18 cellular contexts compared by ENCODE assay signal in the genomic region with DNA sequence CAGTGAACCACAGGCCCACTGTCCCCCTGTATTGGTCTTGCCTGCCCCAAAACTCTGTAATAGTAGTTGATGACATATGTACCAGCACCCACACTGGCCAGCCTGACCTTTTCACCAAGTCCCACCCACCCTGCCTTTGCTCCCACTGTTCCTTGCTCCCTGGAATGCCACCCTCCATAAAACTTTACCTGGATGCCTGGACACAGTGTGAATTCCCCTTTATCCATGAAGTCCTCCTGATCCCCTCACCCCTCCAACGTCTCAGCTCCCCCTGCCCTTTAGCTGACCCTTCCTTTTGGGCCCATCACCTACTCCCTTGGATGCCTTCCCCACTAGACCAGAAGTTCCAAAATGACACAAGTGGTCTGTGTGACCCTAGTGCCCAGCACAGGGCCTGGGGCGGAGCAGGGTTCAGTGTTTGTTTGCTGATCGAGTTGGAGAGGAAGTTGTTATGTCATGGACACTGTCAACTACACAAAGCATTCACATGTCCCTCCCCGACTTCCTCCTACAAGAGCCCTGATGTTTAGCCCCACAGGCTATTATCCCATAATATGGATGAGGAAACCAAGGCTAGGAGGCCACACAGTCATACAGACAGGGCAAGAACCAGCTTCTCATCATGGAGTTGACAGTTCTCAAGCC. TPM values are rescaled to one million over a fixed set of nuclear protein-coding genes. Genes with fewer than 3 reads are reported as not detected.
"Had no signal": no experiment of that assay in that cellular context is flagged by ENCODE, and none has a peak within 500 bp of the region (broad histone marks: within the 10 kb centered on the region; RNA-seq: fewer than 3 reads in every experiment).

No MANE protein-coding gene starts in this region.

- H3K36me3 ChIP-seq: esophagus squamous epithelium, left ventricle myocardium inferior, neural progenitor cell, pancreas, thoracic aorta had no signal

- H3K27ac Mint-ChIP-seq: activated CD4-positive, alpha-beta memory T cell treated with anti-CD3 and anti-CD28 coated beads for 36 hours; activated T-helper 1 cell treated with anti-CD3 and anti-CD28 coated beads, Interleukin-12 subunit alpha, Interleukin-12 subunit beta, Interleukin-2, Interleukin-4 antibody, amounts not matched to agents 30 ng/mL and 10 ng/mL and 1 ng/mL, durations not matched to agents 14 hours and 24 hours and 36 hours; neural progenitor cell had no signal

- H3K9ac ChIP-seq: neural progenitor cell had no signal

- DNase-seq: activated CD4-positive, alpha-beta memory T cell treated with anti-CD3 and anti-CD28 coated beads for 36 hours; activated CD4-positive, alpha-beta T cell treated with anti-CD3 and anti-CD28 coated beads for 1 hour; activated naive CD4-positive, alpha-beta T cell treated with Interleukin-2 at 50 U/mL for 16 hours; dorsolateral prefrontal cortex; esophagus squamous epithelium; foreskin fibroblast; glutamatergic neuron; left ventricle myocardium inferior; mesenchymal stem cell; pancreas; stomach; T-helper 9 cell had no signal

- H3K4me3 ChIP-seq: body of pancreas, dorsolateral prefrontal cortex, esophagus squamous epithelium, left ventricle myocardium inferior, neural progenitor cell, pancreas, stomach, thoracic aorta had no signal

- H3K27me3 ChIP-seq: body of pancreas, neural progenitor cell, pancreas, stomach had no signal

- H3K9me3 ChIP-seq: body of pancreas, esophagus squamous epithelium, left ventricle myocardium inferior, pancreas, stomach, thoracic aorta had no signal

- H3K27ac ChIP-seq: body of pancreas, dorsolateral prefrontal cortex, esophagus squamous epithelium, left ventricle myocardium inferior, neural progenitor cell, pancreas, stomach, thoracic aorta had no signal

- H3K4me3 Mint-ChIP-seq: activated CD4-positive, alpha-beta memory T cell treated with anti-CD3 and anti-CD28 coated beads for 36 hours; activated T-helper 1 cell treated with anti-CD3 and anti-CD28 coated beads, Interleukin-12 subunit alpha, Interleukin-12 subunit beta, Interleukin-2, Interleukin-4 antibody, amounts not matched to agents 30 ng/mL and 10 ng/mL and 1 ng/mL, durations not matched to agents 14 hours and 24 hours and 36 hours; neural progenitor cell had no signal

- ATAC-seq: body of pancreas had no signal

- H3K4me1 ChIP-seq: esophagus squamous epithelium, neural progenitor cell, pancreas had no signal

- H3K36me3 Mint-ChIP-seq: activated CD4-positive, alpha-beta memory T cell treated with anti-CD3 and anti-CD28 coated beads for 36 hours had no signal

- H3K9me3 Mint-ChIP-seq: activated CD4-positive, alpha-beta memory T cell treated with anti-CD3 and anti-CD28 coated beads for 36 hours; activated T-helper 1 cell treated with anti-CD3 and anti-CD28 coated beads, Interleukin-12 subunit alpha, Interleukin-12 subunit beta, Interleukin-2, Interleukin-4 antibody, amounts not matched to agents 30 ng/mL and 10 ng/mL and 1 ng/mL, durations not matched to agents 14 hours and 24 hours and 36 hours had no signal

RNA-seq across cellular contexts. Expression of a gene that starts 16.1 kb away (rescaled TPM):
- total RNA-seq: activated CD4-positive, alpha-beta memory T cell treated with anti-CD3 and anti-CD28 coated beads for 36 hours; activated T-helper 1 cell treated with anti-CD3 and anti-CD28 coated beads, Interleukin-12 subunit alpha, Interleukin-12 subunit beta, Interleukin-2, Interleukin-4 antibody, amounts not matched to agents 30 ng/mL and 10 ng/mL and 1 ng/mL, durations not matched to agents 14 hours and 24 hours and 36 hours; cerebellum; left ventricle myocardium inferior; thoracic aorta had no signal

RNA-seq across cellular contexts. Expression of a gene that starts 37.1 kb away (rescaled TPM):
- total RNA-seq: activated CD4-positive, alpha-beta memory T cell treated with anti-CD3 and anti-CD28 coated beads for 36 hours; activated T-helper 1 cell treated with anti-CD3 and anti-CD28 coated beads, Interleukin-12 subunit alpha, Interleukin-12 subunit beta, Interleukin-2, Interleukin-4 antibody, amounts not matched to agents 30 ng/mL and 10 ng/mL and 1 ng/mL, durations not matched to agents 14 hours and 24 hours and 36 hours; left ventricle myocardium inferior; skeletal muscle tissue; thoracic aorta had no signal
